In genomic region chr9:1047605-1048235, GRCh38 we compare ENCODE assay signal across 8 cellular contexts. TPM values are rescaled to one million over a fixed set of nuclear protein-coding genes. Genes with fewer than 3 reads are reported as not detected.
DNase-seq lines count a peak whose midpoint lies in the region; ATAC-seq, FAIRE-seq and TF ChIP-seq lines count a peak whose summit lies in the region.

No MANE protein-coding gene starts in this region.

- no peak for ATAC-seq in A549

- POLR2A ChIA-PET in A549 (lab: Yijun Ruan, JAX), result no interaction called here

- CTCF ChIA-PET in A549 (lab: Yijun Ruan, JAX), result no interaction called here

- H3K4me1 ChIP-seq in A549, result peaks cover 3% of the 10 kb centered on the region; the same call in 2 of the 3 replicates
- H3K4me1 ChIP-seq in HUES6 (ENCODE audit: control insufficient read depth, insufficient read depth, low read length), result peaks cover 13% of the 10 kb centered on the region; the same call in 1 of the 2 replicates
- H3K4me1 ChIP-seq in mucosa of stomach (ENCODE audit: control insufficient read depth, insufficient read depth, low read length), result peaks cover 25% of the 10 kb centered on the region

- H3K4me3 ChIP-seq in A549 (no peak overlapping the region), HUES6 (ENCODE audit: low read depth, low read length) (peak overlapping the region; percentile 16), mucosa of stomach (ENCODE audit: low read length) (peak overlapping the region; percentile 43)

- H3K27me3 ChIP-seq in HUES6 (ENCODE audit: control insufficient read depth, insufficient read depth, low read length) (peaks cover 100% of the 10 kb centered on the region), mucosa of stomach (ENCODE audit: control insufficient read depth, insufficient read depth, low read length) (peaks cover 100% of the 10 kb centered on the region)

- H3K27ac ChIP-seq in A549 (no peak overlapping the region), HUES6 (ENCODE audit: low read depth, low read length) (no peak overlapping the region)

- no peak for DNase-seq in A549 (ENCODE audit: low read depth in 1 of 2, low spot score in 1 of 2)
- DNase-seq in progenitor cell of endocrine pancreas (ENCODE audit: low spot score, unreplicated experiment), result no peak
- DNase-seq in activated gamma-delta T cell (lab: John Stamatoyannopoulos, UW), result no peak
- DNase-seq in GDM1 (lab: John Stamatoyannopoulos, UW), result no peak
- DNase-seq in activated gamma-delta T cell treated with Interleukin-2 at 50 U/mL for 16 hours, result no peak

- H3K4me1 Mint-ChIP-seq in brain (peaks cover 50% of the 10 kb centered on the region), progenitor cell of endocrine pancreas (ENCODE audit: low read depth) (peaks cover 27% of the 10 kb centered on the region)

- peaks cover 5% of the 10 kb centered on the region for H3K36me3 Mint-ChIP-seq in brain
- no peaks in the 10 kb centered on the region for H3K36me3 Mint-ChIP-seq in progenitor cell of endocrine pancreas (ENCODE audit: insufficient read depth)

- TF ChIP-seq EP300 in A549 (IDR thresholded peaks at IDR 0.05), result no peak

- FAIRE-seq in A549 (lab: Jason Lieb, UNC), result no peak

- H3K9me3 Mint-ChIP-seq in brain (peaks cover 0 to 44% (median 18%) of the 10 kb centered on the region in 5 experiments), progenitor cell of endocrine pancreas (ENCODE audit: low read depth) (no peaks in the 10 kb centered on the region)

- H3K27me3 Mint-ChIP-seq in brain (peaks cover 100% of the 10 kb centered on the region), progenitor cell of endocrine pancreas (peaks cover 92% of the 10 kb centered on the region)

- 51% methylated on average over 23 of the region's 23 CpGs for WGBS in A549 (ENCODE audit: missing lambda C conversion rate)

- H3K9ac ChIP-seq in HUES6 (ENCODE audit: low read length) (no peak overlapping the region), mucosa of stomach (ENCODE audit: low read length) (no peak overlapping the region)

- H3K4me3 Mint-ChIP-seq in brain (peak overlapping the region; percentile 58 to 81 (median 65)), progenitor cell of endocrine pancreas (ENCODE audit: low read depth) (no peak overlapping the region)

- TF ChIP-seq POLR2A in A549 (IDR thresholded peaks at IDR 0.05; ENCODE audit: low read length), result no peak

- TF ChIP-seq RAD21 in A549 (conservative IDR thresholded peaks at IDR 0.05 in 1 of 2, IDR thresholded peaks at IDR 0.05 in 1 of 2), result no peak

- H3K4me2 ChIP-seq in A549, result peak overlapping the region; percentile 13; the same call in 1 of the 3 replicates

- TF ChIP-seq CTCF in A549 (IDR thresholded peaks at IDR 0.05), result no peak
- TF ChIP-seq CTCF in brain (conservative IDR thresholded peaks at IDR 0.05), result no peak
- no peak for TF ChIP-seq CTCF in progenitor cell of endocrine pancreas (IDR thresholded peaks at IDR 0.05; ENCODE audit: unreplicated experiment)

- H3K36me3 ChIP-seq in HUES6 (ENCODE audit: control insufficient read depth, insufficient read depth, low read length), result no peaks in the 10 kb centered on the region
- no peaks in the 10 kb centered on the region for H3K36me3 ChIP-seq in mucosa of stomach (ENCODE audit: control insufficient read depth, insufficient read depth, low read length)

- H3K9me3 ChIP-seq in A549 (no peaks in the 10 kb centered on the region), HUES6 (ENCODE audit: control insufficient read depth, insufficient read depth, low read depth, low read length) (no peaks in the 10 kb centered on the region), mucosa of stomach (ENCODE audit: control insufficient read depth, low read length) (no peaks in the 10 kb centered on the region)

- H3K27ac Mint-ChIP-seq in brain (no peak overlapping the region), progenitor cell of endocrine pancreas (no peak overlapping the region)

TF ChIP-seq in A549, 52 proteins besides CTCF, POLR2A, EP300 and RAD21:
- TF ChIP-seq BHLHE40 (IDR thresholded peaks at IDR 0.05; ENCODE audit: low read depth, low read length) (no peak), CHD2 (IDR thresholded peaks at IDR 0.05; ENCODE audit: low read length, partially characterized antibody) (no peak), MAFK (IDR thresholded peaks at IDR 0.05; ENCODE audit: partially characterized antibody) (no peak)
- TF ChIP-seq, protein P1, sequence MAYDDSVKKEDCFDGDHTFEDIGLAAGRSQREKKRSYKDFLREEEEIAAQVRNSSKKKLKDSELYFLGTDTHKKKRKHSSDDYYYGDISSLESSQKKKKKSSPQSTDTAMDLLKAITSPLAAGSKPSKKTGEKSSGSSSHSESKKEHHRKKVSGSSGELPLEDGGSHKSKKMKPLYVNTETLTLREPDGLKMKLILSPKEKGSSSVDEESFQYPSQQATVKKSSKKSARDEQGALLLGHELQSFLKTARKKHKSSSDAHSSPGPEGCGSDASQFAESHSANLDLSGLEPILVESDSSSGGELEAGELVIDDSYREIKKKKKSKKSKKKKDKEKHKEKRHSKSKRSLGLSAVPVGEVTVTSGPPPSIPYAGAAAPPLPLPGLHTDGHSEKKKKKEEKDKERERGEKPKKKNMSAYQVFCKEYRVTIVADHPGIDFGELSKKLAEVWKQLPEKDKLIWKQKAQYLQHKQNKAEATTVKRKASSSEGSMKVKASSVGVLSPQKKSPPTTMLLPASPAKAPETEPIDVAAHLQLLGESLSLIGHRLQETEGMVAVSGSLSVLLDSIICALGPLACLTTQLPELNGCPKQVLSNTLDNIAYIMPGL (CRISPR knock-in tag; IDR thresholded peaks at IDR 0.05; ENCODE audit: borderline replicate concordance), result no peak

RNA-seq across cellular contexts. Expression of gene DMRT2, which starts 2.4 kb away (rescaled TPM):
- polyA plus RNA-seq in A549 (2011; rRNA removed) (not detected in 2 replicates), A549 (2017; fragmentation: RNase III; extraction: RNeasy Plus Mini Kit Qiagen cat#74134 plus additional on column Dnase treatment) (0.06 TPM in 1 of 3 replicates, not detected in the others), brain (ENCODE audit: insufficient read depth, low read depth, low replicate concordance) (4.2 TPM)
- 0.05 TPM in 2 replicates for polyA plus RNA-seq in A549 (2012; cell fraction: cytosol; rRNA removed)
- polyA plus RNA-seq in A549 (2012; cell fraction: nucleus; rRNA removed), result 0.01 and 0.06 TPM in 2 replicates
- polyA minus RNA-seq in A549 (2011; rRNA and poly(A)+ RNA removed), result not detected in 2 replicates
- 1.0 and 1.4 TPM in 2 replicates for total RNA-seq in progenitor cell of endocrine pancreas
